ENCODE assay signal across 8 cellular contexts in genomic region chr13:48783181-48783630, GRCh38.
DNase-seq lines count a peak whose midpoint lies in the region; ATAC-seq and TF ChIP-seq lines count a peak whose summit lies in the region.

No MANE protein-coding gene starts in this region.

- no peak overlapping the region for H3K27ac ChIP-seq in Panc1 (ENCODE audit: low read length)
- no peak overlapping the region for H3K27ac ChIP-seq in gastrocnemius medialis
- no peak overlapping the region for H3K27ac ChIP-seq in MM.1S (ENCODE audit: low read length)

- no peak for TF ChIP-seq POLR2A in gastrocnemius medialis (IDR thresholded peaks at IDR 0.05)

- POLR2A ChIA-PET in Panc1 (lab: Charles Lee): no interaction called here

- CTCF ChIA-PET in Panc1 (lab: Charles Lee): no interaction called here

- H3K9ac ChIP-seq in MM.1S (ENCODE audit: low read length): no peak overlapping the region

- H2AFZ ChIP-seq in MM.1S (ENCODE audit: low read length): no peak overlapping the region

- H3K9me3 ChIP-seq in Panc1 (ENCODE audit: control insufficient read depth, insufficient read depth, low read depth, low read length) (no peaks in the 10 kb centered on the region), gastrocnemius medialis (peaks cover 0 to 4% (median 0%) of the 10 kb centered on the region in 3 donors), MM.1S (replicated peaks; ENCODE audit: insufficient read depth, low read length) (no peaks in the 10 kb centered on the region)

- no peaks in the 10 kb centered on the region for H4K20me1 ChIP-seq in MM.1S (ENCODE audit: insufficient read depth, low read length)

- H3K79me2 ChIP-seq in MM.1S (ENCODE audit: low read length): no peaks in the 10 kb centered on the region

- TF ChIP-seq CTCF in Panc1 (IDR thresholded peaks at IDR 0.05) (no peak), fibroblast of the aortic adventitia (IDR thresholded peaks at IDR 0.05; ENCODE audit: insufficient read depth, low read length) (peak; percentile 20), gastrocnemius medialis (IDR thresholded peaks at IDR 0.05 in 4 of 5, conservative IDR thresholded peaks at IDR 0.05 in 1 of 5) (no peak), MM.1S (IDR thresholded peaks at IDR 0.05; ENCODE audit: low read length) (no peak)

- H3K36me3 ChIP-seq in Panc1 (ENCODE audit: control insufficient read depth, insufficient read depth, low read length) (no peaks in the 10 kb centered on the region), gastrocnemius medialis (no peaks in the 10 kb centered on the region), MM.1S (replicated peaks; ENCODE audit: insufficient read depth, low read length) (no peaks in the 10 kb centered on the region)

- H3K4me1 ChIP-seq in Panc1 (ENCODE audit: control insufficient read depth, insufficient read depth, low read length): no peaks in the 10 kb centered on the region
- no peaks in the 10 kb centered on the region for H3K4me1 ChIP-seq in gastrocnemius medialis
- H3K4me1 ChIP-seq in MM.1S (ENCODE audit: low read length): no peaks in the 10 kb centered on the region

- no TSS peak for BruUV-seq in Panc1 (replicated peaks; lab: Mats Ljungman, UMichigan)

- no peaks in the 10 kb centered on the region for H3F3A ChIP-seq in MM.1S (ENCODE audit: insufficient read depth, low read length)

- H3K4me3 ChIP-seq in Panc1 (ENCODE audit: low read depth in 2 of 2, low read length in 2 of 2) (no peak overlapping the region), fibroblast of the aortic adventitia (ENCODE audit: low read depth, low read length) (no peak overlapping the region), gastrocnemius medialis (no peak overlapping the region), MM.1S (ENCODE audit: low read length) (no peak overlapping the region)

- ATAC-seq in Panc1 (no peak), gastrocnemius medialis (peak; percentile 42 to 78)

- DNase-seq in H4 (ENCODE audit: low spot score): peak; percentile 93
- DNase-seq in Panc1 (ENCODE audit: low read depth, low spot score): peak; percentile 4
- peak; percentile 98 for DNase-seq in fibroblast of the aortic adventitia (ENCODE audit: low read depth)
- DNase-seq in gastrocnemius medialis: peak; percentile 30 to 71
- DNase-seq in GDM1 (lab: John Stamatoyannopoulos, UW): no peak
- no peak for DNase-seq in MM.1S
- DNase-seq in central memory CD4-positive, alpha-beta T cell: no peak
- no peak for DNase-seq in ACHN

- H3K27me3 ChIP-seq in Panc1 (ENCODE audit: control insufficient read depth, insufficient read depth, low read length) (no peaks in the 10 kb centered on the region), gastrocnemius medialis (no peaks in the 10 kb centered on the region), MM.1S (replicated peaks; ENCODE audit: insufficient read depth, low read length) (no peaks in the 10 kb centered on the region)

- H3K9me2 ChIP-seq in MM.1S (replicated peaks; ENCODE audit: insufficient read depth, low read length): no peaks in the 10 kb centered on the region

- H3K4me2 ChIP-seq in MM.1S (ENCODE audit: low read depth, low read length): no peak overlapping the region

- in situ Hi-C loops in Panc1 (cut with HindIII; ENCODE audit: low pct_unique_long_range_greater_than_20kb, low sequenced_read_pairs): no loop called here
- in situ Hi-C loops in gastrocnemius medialis (cut with MboI; ENCODE audit: low sequenced_read_pairs in 4 of 4): no loop called here
- in situ Hi-C loops in ACHN (cut with HindIII; ENCODE audit: low pct_ligation_motif_present, low pct_unique_long_range_greater_than_20kb, low sequenced_read_pairs): no loop called here

- intact Hi-C loops in Panc1 (cut with micrococcal nuclease; ENCODE audit: unreplicated experiment) (no loop called here), gastrocnemius medialis (cut with DNase I; ENCODE audit: low total_unique reads) (no loop called here)

Comparison
In these comparisons a context has a peak if more than half of its experiments do, and no peak if none do; other contexts are left out.
1. DNase-seq: peak in H4 (single experiment), Panc1 (single experiment), fibroblast of the aortic adventitia (single experiment) and gastrocnemius medialis (2 of 2); none in GDM1 (single experiment), MM.1S (single experiment), central memory CD4-positive, alpha-beta T cell (single experiment) and ACHN (single experiment).